In genomic region chr6:3258201-3258600, GRCh38 we compare ENCODE assay signal across 8 cellular contexts. TPM values are rescaled to one million over a fixed set of nuclear protein-coding genes. Genes with fewer than 3 reads are reported as not detected.
DNase-seq lines count a peak whose midpoint lies in the region; ATAC-seq, FAIRE-seq and TF ChIP-seq lines count a peak whose summit lies in the region.

No MANE protein-coding gene starts in this region.

- peak overlapping the region; percentile 55 to 66 for H3K4me3 ChIP-seq in kidney (ENCODE audit: low read length in 2 of 2)
- H3K4me3 ChIP-seq in stomach smooth muscle (ENCODE audit: low read length in 2 of 2), result peak overlapping the region; percentile 38 to 90

- no peak for FAIRE-seq in kidney (lab: Jason Lieb, UNC)

- peaks cover 5% of the 10 kb centered on the region for H3K9me3 Mint-ChIP-seq in T-helper 2 cell treated with Interferon-gamma antibody and Interleukin-4, amounts not matched to agents 5 μg/mL and 100 μg/mL, for 36 hours
- H3K9me3 Mint-ChIP-seq in activated naive CD8-positive, alpha-beta T cell treated with anti-CD3 and anti-CD28 coated beads for 36 hours, result peaks cover 4% of the 10 kb centered on the region

- peak overlapping the region in 1 of 2 donors; percentile 41 for H3K9ac ChIP-seq in kidney (ENCODE audit: low read length in 2 of 2)
- H3K9ac ChIP-seq in stomach smooth muscle (ENCODE audit: low read length in 2 of 2), result no peak overlapping the region

- H3K27ac ChIP-seq in kidney (ENCODE audit: low read depth in 2 of 2, low read length in 2 of 2), result no peak overlapping the region
- H3K27ac ChIP-seq in stomach smooth muscle (ENCODE audit: low read length), result peak overlapping the region; percentile 24

- H3K4me1 ChIP-seq in kidney (ENCODE audit: control insufficient read depth in 1 of 2, insufficient read depth in 1 of 2, low read depth in 1 of 2, low read length in 2 of 2) (peaks cover 16 to 21% of the 10 kb centered on the region in 2 donors), stomach smooth muscle (ENCODE audit: control insufficient read depth, insufficient read depth, low read length) (peaks cover 25% of the 10 kb centered on the region)

- intact Hi-C loops in kidney (cut with DNase I), result no loop called here

- H3K4me1 Mint-ChIP-seq in T-helper 2 cell treated with Interferon-gamma antibody and Interleukin-4, amounts not matched to agents 5 μg/mL and 100 μg/mL, for 36 hours (ENCODE audit: low read depth), result peaks cover 24% of the 10 kb centered on the region
- H3K4me1 Mint-ChIP-seq in activated naive CD8-positive, alpha-beta T cell treated with anti-CD3 and anti-CD28 coated beads for 36 hours, result peaks cover 26% of the 10 kb centered on the region

- H3K27me3 Mint-ChIP-seq in T-helper 2 cell treated with Interferon-gamma antibody and Interleukin-4, amounts not matched to agents 5 μg/mL and 100 μg/mL, for 36 hours (ENCODE audit: low read depth), result peaks cover 21% of the 10 kb centered on the region
- H3K27me3 Mint-ChIP-seq in activated naive CD8-positive, alpha-beta T cell treated with anti-CD3 and anti-CD28 coated beads for 36 hours, result no peaks in the 10 kb centered on the region

- H3K27me3 ChIP-seq in stomach smooth muscle (ENCODE audit: control insufficient read depth in 1 of 2, insufficient read depth in 2 of 2, low read length in 2 of 2), result no peaks in the 10 kb centered on the region

- H3K36me3 Mint-ChIP-seq in T-helper 2 cell treated with Interferon-gamma antibody and Interleukin-4, amounts not matched to agents 5 μg/mL and 100 μg/mL, for 36 hours (ENCODE audit: low read depth), result peaks cover 7% of the 10 kb centered on the region
- peaks cover 21% of the 10 kb centered on the region for H3K36me3 Mint-ChIP-seq in activated naive CD8-positive, alpha-beta T cell treated with anti-CD3 and anti-CD28 coated beads for 36 hours

- ATAC-seq in GM19397 (IDR thresholded peaks at IDR 0.05; ENCODE audit: unreplicated experiment) (no peak), GM18909 (IDR thresholded peaks at IDR 0.05; ENCODE audit: poor library complexity, unreplicated experiment) (no peak)

- H3K36me3 ChIP-seq in kidney (ENCODE audit: control insufficient read depth in 1 of 2, insufficient read depth in 2 of 2, low read length in 2 of 2), result no peaks in the 10 kb centered on the region
- no peaks in the 10 kb centered on the region for H3K36me3 ChIP-seq in stomach smooth muscle (ENCODE audit: control insufficient read depth in 2 of 2, insufficient read depth in 2 of 2, low read length in 2 of 2)

- TF ChIP-seq CTCF in kidney (IDR thresholded peaks at IDR 0.05; ENCODE audit: borderline replicate concordance, extremely low read depth, insufficient read depth), result no peak

- no peaks in the 10 kb centered on the region for H3K9me3 ChIP-seq in kidney (ENCODE audit: control insufficient read depth in 1 of 2, low read length in 2 of 2)
- H3K9me3 ChIP-seq in stomach smooth muscle (ENCODE audit: control insufficient read depth in 2 of 2, low read length in 2 of 2), result no peaks in the 10 kb centered on the region

- DNase-seq in T-helper 2 cell treated with Interferon-gamma antibody and Interleukin-4, amounts not matched to agents 5 μg/mL and 100 μg/mL, for 36 hours (ENCODE audit: low spot score), result no peak
- DNase-seq in T-helper 2 cell (no peak), kidney (peak; percentile 53), NCI-H1417 (lab: John Stamatoyannopoulos, UW) (no peak)
- DNase-seq in activated naive CD8-positive, alpha-beta T cell treated with anti-CD3 and anti-CD28 coated beads for 36 hours, result no peak

- H3K4me3 Mint-ChIP-seq in T-helper 2 cell treated with Interferon-gamma antibody and Interleukin-4, amounts not matched to agents 5 μg/mL and 100 μg/mL, for 36 hours, result peak overlapping the region; percentile 61
- peak overlapping the region; percentile 68 for H3K4me3 Mint-ChIP-seq in activated naive CD8-positive, alpha-beta T cell treated with anti-CD3 and anti-CD28 coated beads for 36 hours

- no peak overlapping the region for H3K27ac Mint-ChIP-seq in T-helper 2 cell treated with Interferon-gamma antibody and Interleukin-4, amounts not matched to agents 5 μg/mL and 100 μg/mL, for 36 hours
- H3K27ac Mint-ChIP-seq in activated naive CD8-positive, alpha-beta T cell treated with anti-CD3 and anti-CD28 coated beads for 36 hours, result no peak overlapping the region

RNA-seq across cellular contexts. Expression of gene PSMG4, which starts 0.5 kb away (rescaled TPM):
- total RNA-seq in activated naive CD8-positive, alpha-beta T cell treated with anti-CD3 and anti-CD28 coated beads for 36 hours, result 10 to 100 TPM; 36.4 to 38.1 TPM
- total RNA-seq in kidney, result 24.9 TPM
- 36.8 TPM for polyA plus RNA-seq in kidney (ENCODE audit: insufficient read depth, low read depth, low replicate concordance)

RNA-seq across cellular contexts. Expression of gene TUBB2B, which starts 30.7 kb away (rescaled TPM):
- under 1 TPM; 0.25 to 0.28 TPM for total RNA-seq in activated naive CD8-positive, alpha-beta T cell treated with anti-CD3 and anti-CD28 coated beads for 36 hours
- total RNA-seq in kidney, result 34.2 TPM
- polyA plus RNA-seq in kidney (ENCODE audit: insufficient read depth, low read depth, low replicate concordance), result 46.1 TPM

Comparison
In these comparisons a context has a peak if more than half of its experiments do, and no peak if none do; other contexts are left out.
1. RNA of gene TUBB2B, which starts 30.7 kb away (total RNA-seq): 34.2 TPM in kidney (single experiment); 0.25 to 0.28 TPM in activated naive CD8-positive, alpha-beta T cell treated with anti-CD3 and anti-CD28 coated beads for 36 hours; every median in the first group is over 10 times any median in the second.